18 cellular contexts compared by ENCODE assay signal in genomic region chr6:109139109-109139508, GRCh38. TPM values are rescaled to one million over a fixed set of nuclear protein-coding genes. Genes with fewer than 3 reads are reported as not detected.
DNase-seq lines count a peak whose midpoint lies in the region; ATAC-seq, FAIRE-seq and TF ChIP-seq lines count a peak whose summit lies in the region.
"Had no signal": no experiment of that assay in that cellular context is flagged by ENCODE, and none has a peak within 500 bp of the region (broad histone marks: within the 10 kb centered on the region; RNA-seq: fewer than 3 reads in every experiment).

No MANE protein-coding gene starts in this region.

- H3K36me3 ChIP-seq in PC-3 (ENCODE audit: low read depth, low read length) (no peaks in the 10 kb centered on the region), pancreas (no peaks in the 10 kb centered on the region)
- H3K36me3 ChIP-seq in effector memory CD4-positive, alpha-beta T cell (ENCODE audit: control insufficient read depth, insufficient read depth, low read length), result no peaks in the 10 kb centered on the region

- ATAC-seq in PC-3 (peak; percentile 85), pancreas (no peak)
- ATAC-seq: natural killer cell had no signal

- H4K20me1 ChIP-seq in PC-3 (ENCODE audit: low read length), result no peaks in the 10 kb centered on the region

- H3F3A ChIP-seq in PC-3 (ENCODE audit: low read length, unreplicated experiment), result no peaks in the 10 kb centered on the region

- H3K79me2 ChIP-seq in PC-3 (ENCODE audit: low read length), result no peaks in the 10 kb centered on the region

- 91 to 96% methylated on average over 6 of the region's 6 CpGs for WGBS in pancreas, 2 donors

- H3K27me3 ChIP-seq in PC-3 (ENCODE audit: low read length) (no peaks in the 10 kb centered on the region), pancreas (no peaks in the 10 kb centered on the region)
- H3K27me3 ChIP-seq in effector memory CD4-positive, alpha-beta T cell (replicated peaks; ENCODE audit: control insufficient read depth, insufficient read depth, low read length, poor library complexity, severe bottlenecking), result no peaks in the 10 kb centered on the region

- H3K9me2 ChIP-seq in PC-3 (replicated peaks; ENCODE audit: low read length), result no peaks in the 10 kb centered on the region

- TF ChIP-seq CTCF in PC-3 (conservative IDR thresholded peaks at IDR 0.05; ENCODE audit: low read depth, low read length) (no peak), cardiac fibroblast (IDR thresholded peaks at IDR 0.05; ENCODE audit: low read depth, low read length) (no peak), pancreas (IDR thresholded peaks at IDR 0.05) (no peak)

- no peak for FAIRE-seq in pancreas (lab: Jason Lieb, UNC)

- CTCF ChIA-PET in PC-3 (lab: Charles Lee), result no interaction called here

- peak overlapping the region; percentile 27 for H3K4me2 ChIP-seq in PC-3 (ENCODE audit: low read length)

- peak; percentile 36 for DNase-seq in EH (ENCODE audit: low read depth)
- peak; percentile 65 for DNase-seq in PC-3
- DNase-seq in cardiac fibroblast (ENCODE audit: low read depth in 2 of 2), result peak; percentile 45 to 86
- peak; percentile 84 for DNase-seq in iris pigment epithelial cell (ENCODE audit: low read depth)
- no peak for DNase-seq in NCI-H524 treated with DMSO at 0.1 percent for 48 hours (lab: John Stamatoyannopoulos, UW)
- no peak for DNase-seq in NCI-H146 (lab: John Stamatoyannopoulos, UW)
- no peak for DNase-seq in pancreas
- no peak for DNase-seq in effector memory CD4-positive, alpha-beta T cell
- DNase-seq: activated CD4-positive, CD25-positive, alpha-beta regulatory T cell; activated gamma-delta T cell; aorta; Calu3; foreskin melanocyte; Kasumi-1; natural killer cell; NCI-H1694 treated with DMSO at 0.1 percent for 48 hours; NCI-H510A treated with DMSO at 0.1 percent for 48 hours; T-helper 1 cell had no signal

- H3K4me3 ChIP-seq in PC-3 (ENCODE audit: low read length) (no peak overlapping the region), cardiac fibroblast (replicated peaks in 1 of 2; ENCODE audit: low read depth in 2 of 2, low read length in 2 of 2) (no peak overlapping the region), pancreas (no peak overlapping the region)
- H3K4me3 ChIP-seq in effector memory CD4-positive, alpha-beta T cell (ENCODE audit: insufficient read depth, low read depth, low read length, poor library complexity, severe bottlenecking), result no peak overlapping the region

- 0 out of 2 replicates have a peak overlapping the region, but pooled peaks have one; percentile 1 for H3K27ac ChIP-seq in PC-3 (ENCODE audit: low read length)
- H3K27ac ChIP-seq in pancreas, result no peak overlapping the region
- H3K27ac ChIP-seq in effector memory CD4-positive, alpha-beta T cell (ENCODE audit: insufficient read depth, low read length, poor library complexity, severe bottlenecking), result no peak overlapping the region

- H3K4me1 ChIP-seq in PC-3 (ENCODE audit: insufficient read depth, low read length) (peaks cover 10% of the 10 kb centered on the region), pancreas (no peaks in the 10 kb centered on the region)
- H3K4me1 ChIP-seq in effector memory CD4-positive, alpha-beta T cell (ENCODE audit: control insufficient read depth, insufficient read depth, low read length, poor library complexity, severe bottlenecking), result no peaks in the 10 kb centered on the region

- H3K9ac ChIP-seq in PC-3 (ENCODE audit: low read length), result no peak overlapping the region

- intact Hi-C loops in PC-3 (cut with micrococcal nuclease) (no loop called here), pancreas (cut with DNase I) (no loop called here)

- H2AFZ ChIP-seq in PC-3 (ENCODE audit: low read length), result peak overlapping the region; percentile 68

- POLR2A ChIA-PET in PC-3 (lab: Charles Lee; ENCODE audit: unreplicated experiment), result interaction anchor here (0.8 kb wide), 1 partner anchor 245 kb away, joined by 5 read pairs; no protein-coding TSS in a partner anchor

- BruUV-seq in PC-3 (replicated peaks; lab: Mats Ljungman, UMichigan), result no TSS peak

- H3K9me3 ChIP-seq in PC-3 (ENCODE audit: low read length) (no peaks in the 10 kb centered on the region), pancreas (no peaks in the 10 kb centered on the region)
- no peaks in the 10 kb centered on the region for H3K9me3 ChIP-seq in effector memory CD4-positive, alpha-beta T cell (ENCODE audit: control insufficient read depth, low read length)

RNA-seq across cellular contexts. Expression of gene CEP57L1, which starts 43.8 kb away (rescaled TPM):
- total RNA-seq in PC-3 (2014; rRNA removed) (19.8 and 26.4 TPM in 2 replicates), pancreas (1 to 10 TPM; 3.7 to 7.0 (median 4.7) TPM)
- polyA plus RNA-seq in pancreas, result 1 to 10 TPM; 3.8 to 4.3 TPM

RNA-seq across cellular contexts. Expression of gene SESN1, which starts 44.5 kb away (rescaled TPM):
- 3.4 and 3.5 TPM in 2 replicates for total RNA-seq in PC-3 (2014; rRNA removed)
- total RNA-seq in pancreas, result 10 to 100 TPM in 5 of 6 donors, 1 to 10 TPM in 1; 8.5 to 22.4 (median 15.6) TPM
- 10 to 100 TPM; 16.0 to 19.2 TPM for polyA plus RNA-seq in pancreas

Comparison
In these comparisons a context has a peak if more than half of its experiments do, and no peak if none do; other contexts are left out.
1. DNase-seq: peak in EH (single experiment), PC-3 (single experiment), cardiac fibroblast (2 of 2) and iris pigment epithelial cell (single experiment); none in NCI-H524 treated with DMSO at 0.1 percent for 48 hours (single experiment), NCI-H146 (single experiment), pancreas (0 of 6) and effector memory CD4-positive, alpha-beta T cell (0 of 3).